Comparison of ENCODE assay signal across 15 cellular contexts in genomic region chr6:17628873-17629272, GRCh38. TPM values are rescaled to one million over a fixed set of nuclear protein-coding genes. Genes with fewer than 3 reads are reported as not detected.
DNase-seq lines count a peak whose midpoint lies in the region; ATAC-seq, FAIRE-seq and TF ChIP-seq lines count a peak whose summit lies in the region.
"Had no signal": no experiment of that assay in that cellular context is flagged by ENCODE, and none has a peak within 500 bp of the region (broad histone marks: within the 10 kb centered on the region; RNA-seq: fewer than 3 reads in every experiment).

No MANE protein-coding gene starts in this region.

- TF ChIP-seq POLR2A in transverse colon (IDR thresholded peaks at IDR 0.05) = no peak

- dilution Hi-C loops in mammary epithelial cell (cut with HindIII; ENCODE audit: low sequenced_read_pairs) = loop anchor here (10.0 kb wide), 1 partner anchor 46 kb away; no protein-coding TSS in a partner anchor

- WGBS in mammary epithelial cell (ENCODE audit: low coverage, missing lambda C conversion rate) = 35% methylated on average over 1 of the region's 1 CpG
- WGBS in transverse colon (ENCODE audit: low coverage in 1 of 2), 2 donors = 43% methylated on average over 1 of the region's 1 CpG; no CpG with 5 or more reads in 1 of the 2 donors

- H3K4me1 ChIP-seq in mammary epithelial cell (ENCODE audit: insufficient read depth, low read length) (no peaks in the 10 kb centered on the region), transverse colon (peaks cover 0 to 16% (median 5%) of the 10 kb centered on the region in 4 donors)

- peaks cover 59% of the 10 kb centered on the region for H3K79me2 ChIP-seq in mammary epithelial cell (ENCODE audit: insufficient read depth, low read length)

- no peak overlapping the region for H3K4me3 ChIP-seq in GM12864 (ENCODE audit: low read depth, low read length)
- H3K4me3 ChIP-seq in mammary epithelial cell (replicated peaks in 1 of 3; ENCODE audit: insufficient read depth in 1 of 3, low read depth in 2 of 3, low read length in 3 of 3) = no peak overlapping the region
- H3K4me3 ChIP-seq in transverse colon = no peak overlapping the region
- H3K4me3 ChIP-seq: ascending aorta, upper lobe of right lung had no signal

- H3K36me3 ChIP-seq in mammary epithelial cell (ENCODE audit: insufficient read depth, low read length) = peaks cover 35% of the 10 kb centered on the region
- H3K36me3 ChIP-seq in transverse colon = peaks cover 0 to 55% (median 16%) of the 10 kb centered on the region in 4 donors

- TSS peak; percentile 63 for BruUV-seq in mammary epithelial cell (replicated peaks; lab: Mats Ljungman, UMichigan)

- no peaks in the 10 kb centered on the region for H3K27me3 ChIP-seq in mammary epithelial cell (ENCODE audit: insufficient read depth, low read length)
- no peaks in the 10 kb centered on the region for H3K27me3 ChIP-seq in transverse colon
- H3K27me3 ChIP-seq: ascending aorta, upper lobe of right lung had no signal

- H3K9ac ChIP-seq in mammary epithelial cell (ENCODE audit: insufficient read depth, low read length) = no peak overlapping the region

- H3K9me3 ChIP-seq in mammary epithelial cell (replicated peaks; ENCODE audit: insufficient read depth, low read length) = no peaks in the 10 kb centered on the region
- H3K9me3 ChIP-seq in transverse colon = no peaks in the 10 kb centered on the region
- H3K9me3 ChIP-seq: ascending aorta, upper lobe of right lung had no signal

- in situ Hi-C loops in mammary epithelial cell (cut with MboI; ENCODE audit: low sequenced_read_pairs in 2 of 2) (no loop called here), transverse colon (cut with MboI; ENCODE audit: low pct_ligation_motif_present in 1 of 4, low pct_unique_long_range_greater_than_20kb in 1 of 4, low sequenced_read_pairs in 3 of 4) (no loop called here)

- H3K4me2 ChIP-seq in mammary epithelial cell (ENCODE audit: insufficient read depth, low read depth, low read length) = no peak overlapping the region

- no peak overlapping the region for H3K27ac ChIP-seq in mammary epithelial cell (ENCODE audit: insufficient read depth, low read depth, low read length)
- H3K27ac ChIP-seq in transverse colon = no peak overlapping the region
- H3K27ac ChIP-seq: ascending aorta, upper lobe of right lung had no signal

- ATAC-seq in GM21390 (IDR thresholded peaks at IDR 0.05; ENCODE audit: unreplicated experiment) (peak; percentile 89), HG03108 (IDR thresholded peaks at IDR 0.05; ENCODE audit: unreplicated experiment) (peak; percentile 39)
- ATAC-seq: right cardiac atrium, upper lobe of right lung had no signal

- TF ChIP-seq CTCF in GM12864 (IDR thresholded peaks at IDR 0.05; ENCODE audit: low read depth, low read length, missing control alignments) (no peak), mammary epithelial cell (conservative IDR thresholded peaks at IDR 0.05 in 1 of 2, IDR thresholded peaks at IDR 0.05 in 1 of 2; ENCODE audit: extremely low read depth in 1 of 2, insufficient read depth in 1 of 2, low read depth in 1 of 2, low read length in 2 of 2) (no peak), transverse colon (IDR thresholded peaks at IDR 0.05) (no peak)

- TF ChIP-seq EP300 in transverse colon (IDR thresholded peaks at IDR 0.05; ENCODE audit: low read depth) = no peak

- no peak overlapping the region for H2AFZ ChIP-seq in mammary epithelial cell (ENCODE audit: low read depth, low read length)

- no peaks in the 10 kb centered on the region for H4K20me1 ChIP-seq in mammary epithelial cell (ENCODE audit: insufficient read depth, low read length)

- FAIRE-seq in frontal cortex (lab: Jason Lieb, UNC) = no peak
- no peak for FAIRE-seq in urothelium cell line (lab: Jason Lieb, UNC)
- FAIRE-seq: HTR-8/SVneo had no signal

- intact Hi-C loops in mammary epithelial cell (cut with micrococcal nuclease) = no loop called here
- intact Hi-C loops in transverse colon (cut with DNase I; ENCODE audit: low total_unique reads) = no loop called here

- peak; percentile 25 for DNase-seq in GM12864 (ENCODE audit: low read depth)
- no peak for DNase-seq in mammary epithelial cell
- no peak for DNase-seq in transverse colon
- DNase-seq in frontal cortex (ENCODE audit: low spot score in 2 of 2) = no peak
- DNase-seq in activated CD4-positive, alpha-beta T cell treated with anti-CD3 and anti-CD28 coated beads for 4 hours = no peak
- no peak for DNase-seq in urothelium cell line (ENCODE audit: low spot score)
- DNase-seq: CD4-positive, alpha-beta T cell; hypothalamus; NCI-H146; right cardiac atrium; upper lobe of right lung had no signal

- CTCF ChIA-PET in mammary epithelial cell (lab: Charles Lee; ENCODE audit: low non-redundant PET) = no interaction called here

RNA-seq across cellular contexts. Expression of gene FAM8A1, which starts 28.8 kb away (rescaled TPM):
- total RNA-seq in mammary epithelial cell = 10 to 100 TPM in 1 of 2 donors, 1 to 10 TPM in 1; 8.9 to 16.2 TPM
- polyA plus RNA-seq in mammary epithelial cell = 4.0 TPM
- 4.3 TPM for polyA minus RNA-seq in mammary epithelial cell
- 10 to 100 TPM in 3 of 4 donors, 1 to 10 TPM in 1; 8.8 to 60.8 (median 49.9) TPM for total RNA-seq in transverse colon
- 56.7 TPM for total RNA-seq in frontal cortex
